ENCODE assay signal across 9 cellular contexts in the genomic region with DNA sequence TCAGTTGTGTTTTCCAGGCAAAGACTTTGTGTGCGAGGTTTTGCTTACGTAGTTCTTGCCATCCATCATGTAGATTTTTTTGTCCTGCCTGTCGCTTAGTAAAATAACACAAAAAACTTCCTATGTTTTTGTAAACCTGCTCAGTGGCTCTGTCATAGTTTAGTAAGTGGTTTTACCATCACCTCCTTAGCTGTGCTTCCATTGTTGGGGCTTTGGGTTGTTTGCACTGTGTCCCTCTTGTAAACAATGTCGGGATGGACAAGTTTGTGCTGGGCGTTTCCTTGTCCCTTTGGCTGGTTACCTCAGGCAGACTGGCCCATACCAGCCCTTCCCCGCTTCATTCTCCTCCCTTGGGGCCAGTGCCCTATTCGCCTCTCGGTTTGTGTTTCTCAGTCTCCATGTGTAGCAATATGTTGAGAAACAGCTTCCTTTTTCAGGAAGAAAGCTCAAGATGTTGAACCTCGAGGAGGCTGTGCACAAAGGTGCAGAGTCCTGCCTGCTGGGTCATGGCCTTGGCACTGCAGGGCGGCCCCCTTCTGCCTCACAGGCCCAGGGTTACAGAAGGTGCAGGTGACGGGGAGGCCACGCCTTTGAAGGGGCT.
DNase-seq lines count a peak whose midpoint lies in the region; ATAC-seq lines count a peak whose summit lies in the region.
"Had no signal": no experiment of that assay in that cellular context is flagged by ENCODE, and none has a peak within 500 bp of the region (broad histone marks: within the 10 kb centered on the region; RNA-seq: fewer than 3 reads in every experiment).

No MANE protein-coding gene starts in this region.

- ATAC-seq in activated CD4-positive, alpha-beta T cell treated with anti-CD3 and anti-CD28 coated beads for 36 hours: no peak
- ATAC-seq in left ventricle myocardium superior: peak; percentile 56

- DNase-seq in activated CD4-positive, alpha-beta T cell treated with anti-CD3 and anti-CD28 coated beads for 36 hours: no peak
- no peak for DNase-seq in activated CD4-positive, alpha-beta T cell treated with anti-CD3 and anti-CD28 coated beads for 1 hour
- DNase-seq in SKM-1 treated with dmso at 0.1 percent for 144 hours (lab: John Stamatoyannopoulos, UW; ENCODE audit: unreplicated experiment) (peak; percentile 96), left ventricle myocardium superior (no peak), ureter (ENCODE audit: low spot score) (peak; percentile 63), NCI-H187 treated with DMSO at 0.1 percent for 48 hours (lab: John Stamatoyannopoulos, UW) (no peak), H7 (no peak), GM19238 (ENCODE audit: insufficient read length, low spot score) (no peak)
- DNase-seq: NCI-H2171 treated with DMSO at 0.1 percent for 48 hours had no signal

- CTCF ChIA-PET in activated CD4-positive, alpha-beta T cell treated with anti-CD3 and anti-CD28 coated beads for 36 hours (lab: Charles Lee): interaction anchor here (1.0 kb wide), 2 partner anchors 10 to 143 kb away, joined by 3 to 4 read pairs; no protein-coding TSS in a partner anchor

- peaks cover 44% of the 10 kb centered on the region for H3K4me1 Mint-ChIP-seq in activated CD4-positive, alpha-beta T cell treated with anti-CD3 and anti-CD28 coated beads for 36 hours

- H3K4me3 Mint-ChIP-seq in activated CD4-positive, alpha-beta T cell treated with anti-CD3 and anti-CD28 coated beads for 36 hours: no peak overlapping the region

- H3K27me3 Mint-ChIP-seq in activated CD4-positive, alpha-beta T cell treated with anti-CD3 and anti-CD28 coated beads for 36 hours: no peaks in the 10 kb centered on the region

- no peak overlapping the region for H3K4me3 ChIP-seq in H7 (ENCODE audit: insufficient read depth, low read depth, low read length)

- POLR2A ChIA-PET in activated CD4-positive, alpha-beta T cell treated with anti-CD3 and anti-CD28 coated beads for 36 hours (lab: Charles Lee): no interaction called here

- H3K36me3 ChIP-seq in H7 (replicated peaks; ENCODE audit: control insufficient read depth, insufficient read depth, low read length): no peaks in the 10 kb centered on the region

- H3K9me3 Mint-ChIP-seq in activated CD4-positive, alpha-beta T cell treated with anti-CD3 and anti-CD28 coated beads for 36 hours (ENCODE audit: low read depth): no peaks in the 10 kb centered on the region

- no peaks in the 10 kb centered on the region for H3K27me3 ChIP-seq in H7 (ENCODE audit: control insufficient read depth, insufficient read depth, low read length)

- H3K36me3 Mint-ChIP-seq in activated CD4-positive, alpha-beta T cell treated with anti-CD3 and anti-CD28 coated beads for 36 hours (ENCODE audit: low read depth): peaks cover 2% of the 10 kb centered on the region

- peak overlapping the region; percentile 68 for H3K27ac Mint-ChIP-seq in activated CD4-positive, alpha-beta T cell treated with anti-CD3 and anti-CD28 coated beads for 36 hours

- intact Hi-C loops in activated CD4-positive, alpha-beta T cell treated with anti-CD3 and anti-CD28 coated beads for 36 hours (cut with DNase I, micrococcal nuclease): no loop called here
- intact Hi-C loops in left ventricle myocardium superior (cut with micrococcal nuclease): no loop called here

Comparison
In these comparisons a context has a peak if more than half of its experiments do, and no peak if none do; other contexts are left out.
1. DNase-seq: peak in SKM-1 treated with dmso at 0.1 percent for 144 hours (single experiment) and ureter (single experiment); none in activated CD4-positive, alpha-beta T cell treated with anti-CD3 and anti-CD28 coated beads for 36 hours (single experiment), activated CD4-positive, alpha-beta T cell treated with anti-CD3 and anti-CD28 coated beads for 1 hour (single experiment), left ventricle myocardium superior (single experiment), NCI-H187 treated with DMSO at 0.1 percent for 48 hours (single experiment), H7 (single experiment) and GM19238 (single experiment).